In genomic region chr9:126471084-126471611, GRCh38 we compare ENCODE assay signal across 8 cellular contexts.
DNase-seq lines count a peak whose midpoint lies in the region; ATAC-seq and TF ChIP-seq lines count a peak whose summit lies in the region.

No MANE protein-coding gene starts in this region.

- TF ChIP-seq CTCF in osteocyte (IDR thresholded peaks at IDR 0.05) (no peak), tibial artery (IDR thresholded peaks at IDR 0.05) (no peak), endothelial cell (IDR thresholded peaks at IDR 0.05; ENCODE audit: unreplicated experiment) (no peak)

- H3K36me3 Mint-ChIP-seq in activated CD4-positive, alpha-beta T cell treated with anti-CD3 and anti-CD28 coated beads, Interleukin-2, amount 10 ng/mL, durations not matched to agents 24 days and 14 days (ENCODE audit: low read depth) = peaks cover 3% of the 10 kb centered on the region
- H3K36me3 Mint-ChIP-seq in osteocyte (ENCODE audit: unreplicated experiment) (peaks cover 10% of the 10 kb centered on the region), endothelial cell (ENCODE audit: low read depth, unreplicated experiment) (peaks cover 3% of the 10 kb centered on the region)

- H3K4me3 Mint-ChIP-seq in activated CD4-positive, alpha-beta T cell treated with anti-CD3 and anti-CD28 coated beads, Interleukin-2, amount 10 ng/mL, durations not matched to agents 24 days and 14 days = peak overlapping the region; percentile 64
- H3K4me3 Mint-ChIP-seq in osteocyte (ENCODE audit: unreplicated experiment) = no peak overlapping the region
- H3K4me3 Mint-ChIP-seq in endothelial cell (ENCODE audit: unreplicated experiment) = no peak overlapping the region

- peaks cover 0 to 4% (median 0%) of the 10 kb centered on the region in 4 donors for H3K4me1 ChIP-seq in tibial artery

- H3K9me3 ChIP-seq in tibial artery = no peaks in the 10 kb centered on the region

- intact Hi-C loops in activated CD4-positive, alpha-beta T cell treated with anti-CD3 and anti-CD28 coated beads, Interleukin-2, amount 10 ng/mL, durations not matched to agents 24 days and 14 days (cut with micrococcal nuclease) = loop anchor here (1.0 to 5.0 kb wide), 4 partner anchors 46 to 949 kb away; no protein-coding TSS in a partner anchor
- intact Hi-C loops in tibial artery (cut with DNase I; ENCODE audit: low total_unique reads) = no loop called here

- peaks cover 47% of the 10 kb centered on the region for H3K4me1 Mint-ChIP-seq in activated CD4-positive, alpha-beta T cell treated with anti-CD3 and anti-CD28 coated beads, Interleukin-2, amount 10 ng/mL, durations not matched to agents 24 days and 14 days
- H3K4me1 Mint-ChIP-seq in osteocyte (ENCODE audit: unreplicated experiment) = peaks cover 33% of the 10 kb centered on the region
- peaks cover 18% of the 10 kb centered on the region for H3K4me1 Mint-ChIP-seq in endothelial cell (ENCODE audit: unreplicated experiment)

- ATAC-seq in GM18505 (IDR thresholded peaks at IDR 0.05; ENCODE audit: unreplicated experiment) = peak; percentile 75

- H3K27ac ChIP-seq in tibial artery = no peak overlapping the region

- H3K27ac Mint-ChIP-seq in activated CD4-positive, alpha-beta T cell treated with anti-CD3 and anti-CD28 coated beads, Interleukin-2, amount 10 ng/mL, durations not matched to agents 24 days and 14 days = peak overlapping the region; percentile 78
- H3K27ac Mint-ChIP-seq in osteocyte (ENCODE audit: unreplicated experiment) (peak overlapping the region; percentile 59), endothelial cell (ENCODE audit: unreplicated experiment) (no peak overlapping the region)

- H3K36me3 ChIP-seq in tibial artery = peaks cover 0 to 14% (median 0%) of the 10 kb centered on the region in 3 donors

- H3K27me3 Mint-ChIP-seq in activated CD4-positive, alpha-beta T cell treated with anti-CD3 and anti-CD28 coated beads, Interleukin-2, amount 10 ng/mL, durations not matched to agents 24 days and 14 days = peaks cover 52% of the 10 kb centered on the region
- H3K27me3 Mint-ChIP-seq in osteocyte (ENCODE audit: unreplicated experiment) (no peaks in the 10 kb centered on the region), endothelial cell (ENCODE audit: unreplicated experiment) (no peaks in the 10 kb centered on the region)

- DNase-seq in HT1080 (ENCODE audit: low read depth) (peak; percentile 93), dermis blood vessel endothelial cell (peak; percentile 36), osteocyte (ENCODE audit: extremely low spot score, unreplicated experiment) (no peak), tibial artery (peak; percentile 84 to 88), NCI-H524 (lab: John Stamatoyannopoulos, UW) (no peak), endothelial cell (ENCODE audit: low spot score) (no peak)
- peak; percentile 94 for DNase-seq in activated CD4-positive, alpha-beta T cell treated with anti-CD3 and anti-CD28 coated beads, Interleukin-2, amount 10 ng/mL, durations not matched to agents 24 days and 14 days

- no peaks in the 10 kb centered on the region for H3K9me3 Mint-ChIP-seq in activated CD4-positive, alpha-beta T cell treated with anti-CD3 and anti-CD28 coated beads, Interleukin-2, amount 10 ng/mL, durations not matched to agents 24 days and 14 days
- no peaks in the 10 kb centered on the region for H3K9me3 Mint-ChIP-seq in osteocyte (ENCODE audit: unreplicated experiment)
- no peaks in the 10 kb centered on the region for H3K9me3 Mint-ChIP-seq in endothelial cell (ENCODE audit: unreplicated experiment)

- no peak for TF ChIP-seq POLR2A in GM18505 (IDR thresholded peaks at IDR 0.05; ENCODE audit: borderline replicate concordance, extremely low read depth, insufficient read depth, insufficient read length)

- H3K4me3 ChIP-seq in tibial artery = no peak overlapping the region

- no peaks in the 10 kb centered on the region for H3K27me3 ChIP-seq in tibial artery

Comparison
In these comparisons a context has a peak if more than half of its experiments do, and no peak if none do; other contexts are left out.
1. DNase-seq: peak in HT1080 (single experiment), activated CD4-positive, alpha-beta T cell treated with anti-CD3 and anti-CD28 coated beads, Interleukin-2, amount 10 ng/mL, durations not matched to agents 24 days and 14 days (single experiment), dermis blood vessel endothelial cell (single experiment) and tibial artery (2 of 2); none in osteocyte (single experiment), NCI-H524 (0 of 2) and endothelial cell (single experiment).